In genomic region chr15:50687302-50687902, GRCh38 we compare ENCODE assay signal across 8 cellular contexts. TPM values are rescaled to one million over a fixed set of nuclear protein-coding genes. Genes with fewer than 3 reads are reported as not detected.
DNase-seq lines count a peak whose midpoint lies in the region; ATAC-seq and TF ChIP-seq lines count a peak whose summit lies in the region.

No MANE protein-coding gene starts in this region.

- no peaks in the 10 kb centered on the region for H3K9me2 ChIP-seq in Karpas-422 (replicated peaks; ENCODE audit: insufficient read depth, low read length)

- peak overlapping the region; percentile 99 for H3K9ac ChIP-seq in Karpas-422 (ENCODE audit: low read length)
- peak overlapping the region; percentile 72 to 80 for H3K9ac ChIP-seq in duodenal mucosa (ENCODE audit: low read depth in 1 of 2, low read length in 2 of 2)

- H3K4me3 ChIP-seq in Karpas-422 (ENCODE audit: low read length) (peak overlapping the region; percentile 100), duodenal mucosa (ENCODE audit: low read depth in 1 of 2, low read length in 2 of 2) (peak overlapping the region; percentile 94 to 99), neuron (ENCODE audit: low read length) (peak overlapping the region; percentile 67)

- H3K27ac ChIP-seq in Karpas-422 (ENCODE audit: low read length) (peak overlapping the region; percentile 51), duodenal mucosa (ENCODE audit: low read depth, low read length) (peak overlapping the region; percentile 85)

- DNase-seq in Karpas-422, result no peak
- DNase-seq in COLO668 (lab: John Stamatoyannopoulos, UW; ENCODE audit: unreplicated experiment), result no peak
- no peak for DNase-seq in NCI-H187 treated with DMSO at 0.1 percent for 48 hours (lab: John Stamatoyannopoulos, UW)
- DNase-seq in GM20000 (ENCODE audit: low spot score), result no peak
- no peak for DNase-seq in activated gamma-delta T cell (lab: John Stamatoyannopoulos, UW)

- H3K27me3 ChIP-seq in Karpas-422 (ENCODE audit: low read length) (no peaks in the 10 kb centered on the region), duodenal mucosa (ENCODE audit: control insufficient read depth in 1 of 2, insufficient read depth in 2 of 2, low read length in 2 of 2) (no peaks in the 10 kb centered on the region), neuron (ENCODE audit: insufficient read depth, low read length) (no peaks in the 10 kb centered on the region)

- H3K36me3 ChIP-seq in Karpas-422 (ENCODE audit: insufficient read depth, low read length) (peaks cover 6% of the 10 kb centered on the region), duodenal mucosa (ENCODE audit: control insufficient read depth in 1 of 2, insufficient read depth in 2 of 2, low read length in 2 of 2) (peaks cover 0 to 4% of the 10 kb centered on the region in 2 donors), neuron (ENCODE audit: insufficient read depth, low read length) (peaks cover 8% of the 10 kb centered on the region)

- H3K9me3 ChIP-seq in Karpas-422 (ENCODE audit: low read length), result no peaks in the 10 kb centered on the region
- H3K9me3 ChIP-seq in duodenal mucosa (ENCODE audit: control insufficient read depth in 1 of 2, low read length in 2 of 2), result no peaks in the 10 kb centered on the region
- H3K9me3 ChIP-seq in neuron (ENCODE audit: low read length), result no peaks in the 10 kb centered on the region

- H3K4me2 ChIP-seq in Karpas-422 (ENCODE audit: low read depth, low read length, poor library complexity, severe bottlenecking), result peak overlapping the region; percentile 76

- no peak for TF ChIP-seq CTCF in GM20000 (IDR thresholded peaks at IDR 0.05; ENCODE audit: extremely low read depth, missing control alignments)

- H3K4me1 ChIP-seq in Karpas-422 (ENCODE audit: low read length) (peaks cover 26% of the 10 kb centered on the region), duodenal mucosa (ENCODE audit: control insufficient read depth in 1 of 2, insufficient read depth in 2 of 2, low read length in 2 of 2) (peaks cover 16 to 20% of the 10 kb centered on the region in 2 donors), neuron (ENCODE audit: insufficient read depth, low read length) (peaks cover 17% of the 10 kb centered on the region)

- H3K79me2 ChIP-seq in Karpas-422 (ENCODE audit: low read length), result peaks cover 41% of the 10 kb centered on the region

- peak; percentile 1 for ATAC-seq in GM19043 (IDR thresholded peaks at IDR 0.05; ENCODE audit: low read depth, unreplicated experiment)

- H2AFZ ChIP-seq in Karpas-422 (ENCODE audit: low read length) (peak overlapping the region; percentile 34; the same call in 1 of the 2 replicates), neuron (ENCODE audit: low read depth, low read length) (peak overlapping the region; percentile 95)

- H4K20me1 ChIP-seq in Karpas-422 (ENCODE audit: insufficient read depth, low read depth, low read length), result peaks cover 20% of the 10 kb centered on the region; the same call in 1 of the 2 replicates

RNA-seq across cellular contexts. Expression of gene TRPM7, which starts 0.8 kb away (rescaled TPM):
- 39.0 and 64.6 TPM in 2 replicates for total RNA-seq in Karpas-422 (2014; rRNA removed; shearing (Covaris generic); ENCODE audit: low replicate concordance)
